ENCODE assay signal across 1 cellular context in genomic region chr3:40465456-40465855, GRCh38.
TF ChIP-seq lines count a peak whose summit lies in the region.

No MANE protein-coding gene starts in this region.

TF ChIP-seq in A549, 52 proteins besides CTCF, POLR2A, EP300 and RAD21:
- TF ChIP-seq TP53 (CRISPR knock-in tag; IDR thresholded peaks at IDR 0.05): no peak
- TF ChIP-seq MAFK (IDR thresholded peaks at IDR 0.05; ENCODE audit: partially characterized antibody): no peak
- TF ChIP-seq RFX5 (IDR thresholded peaks at IDR 0.05): no peak
- TF ChIP-seq CHD2 (IDR thresholded peaks at IDR 0.05; ENCODE audit: low read length, partially characterized antibody): no peak
- TF ChIP-seq BHLHE40 (IDR thresholded peaks at IDR 0.05; ENCODE audit: low read depth, low read length): no peak
- no peak for TF ChIP-seq CBX2 (IDR thresholded peaks at IDR 0.05; ENCODE audit: borderline replicate concordance, low read depth)
- TF ChIP-seq POLR2AphosphoS2 (conservative IDR thresholded peaks at IDR 0.05; ENCODE audit: low read length): no peak
- no peak for TF ChIP-seq BCL3 (IDR thresholded peaks at IDR 0.05)
